ENCODE assay signal across 8 cellular contexts in genomic region chr4:139556071-139556734, GRCh38.
DNase-seq lines count a peak whose midpoint lies in the region; ATAC-seq and TF ChIP-seq lines count a peak whose summit lies in the region.

Gene SETD7 (minus strand): TSS chr4:139556219. CDS start chr4:139556137, 82 bp downstream.

- peak; percentile 65 for DNase-seq in GM10266 (ENCODE audit: extremely low spot score)
- peak; percentile 52 for DNase-seq in NCI-H226
- peak; percentile 22 to 39 (median 34) for DNase-seq in activated CD4-positive, CD25-positive, alpha-beta regulatory T cell (lab: John Stamatoyannopoulos, UW)
- DNase-seq in central memory CD4-positive, alpha-beta T cell: peak; percentile 71
- DNase-seq in iris pigment epithelial cell (ENCODE audit: low read depth): peak; percentile 83
- DNase-seq in GM19240 (ENCODE audit: insufficient read length, low spot score): no peak

- peak; percentile 37 for ATAC-seq in HG02943 (IDR thresholded peaks at IDR 0.05; ENCODE audit: low read depth, unreplicated experiment)

- TF ChIP-seq CTCF in GM10266 (IDR thresholded peaks at IDR 0.05; ENCODE audit: control insufficient read depth, insufficient read depth, low read depth, missing control alignments): no peak

- H3K4me3 ChIP-seq in skin epidermis: peak within 1 kb of the TSS; percentile 67 to 95 (median 74)

- peak within 1 kb of the TSS; percentile 68 to 98 (median 95) for H3K27ac ChIP-seq in skin epidermis
